Comparison of ENCODE assay signal across 9 cellular contexts in genomic region chr5:73135429-73136276, GRCh38. TPM values are rescaled to one million over a fixed set of nuclear protein-coding genes. Genes with fewer than 3 reads are reported as not detected.
A peak's percentile ranks its signal among the peaks of the same experiment; 100 is the strongest.
DNase-seq lines count a peak whose midpoint lies in the region; TF ChIP-seq lines count a peak whose summit lies in the region.
"Had no signal": no experiment of that assay in that cellular context is flagged by ENCODE, and none has a peak within 500 bp of the region (broad histone marks: within the 10 kb centered on the region; RNA-seq: fewer than 3 reads in every experiment).

No MANE protein-coding gene starts in this region.

- no peak overlapping the region for H3K23ac ChIP-seq in H9 (ENCODE audit: insufficient read length, low read depth, low read length)

- no peak overlapping the region for H2BK15ac ChIP-seq in H9 (ENCODE audit: low read depth, low read length)

- H3K27me3 Mint-ChIP-seq in H9 (ENCODE audit: low read depth) (peaks cover 2% of the 10 kb centered on the region; the same call in 1 of the 2 replicates), immature natural killer cell (ENCODE audit: low read depth in 3 of 3) (peaks cover 1 to 10% (median 2%) of the 10 kb centered on the region in 3 donors)

- H3K14ac ChIP-seq in H9 (ENCODE audit: insufficient read depth, low read length): no peak overlapping the region; the same call in 1 of the 2 replicates

- no peaks in the 10 kb centered on the region for H3K9me3 ChIP-seq in H9 (ENCODE audit: control insufficient read depth, low read depth, low read length)
- no peaks in the 10 kb centered on the region for H3K9me3 ChIP-seq in SK-N-SH

- H3K36me3 Mint-ChIP-seq in H9 (ENCODE audit: insufficient read depth in 1 of 3, low read depth in 3 of 3) (no peaks in the 10 kb centered on the region), immature natural killer cell (no peaks in the 10 kb centered on the region)

- peak overlapping the region in 1 of 3 experiments; percentile 17; a peak in 1 of 7 replicates for H3K27ac Mint-ChIP-seq in H9
- H3K27ac Mint-ChIP-seq in immature natural killer cell: no peak overlapping the region
- H3K27ac Mint-ChIP-seq: activated B cell treated with CpG ODN at 0.5 μM for 24 hours had no signal

- H3K18ac ChIP-seq in H9 (ENCODE audit: insufficient read length, low read depth, low read length): no peak overlapping the region

- CTCF ChIA-PET in BJ (lab: Yijun Ruan, JAX): interaction anchor here (0.8 to 1.8 kb wide), 10 partner anchors 8 to 186 kb away, joined by 3 to 5 read pairs (median 4); no protein-coding TSS in a partner anchor
- CTCF ChIA-PET in SK-N-SH (lab: Yijun Ruan, JAX): interaction anchor here (1.6 to 2.0 kb wide), 2 partner anchors 13 to 80 kb away, joined by 3 to 8 read pairs; no protein-coding TSS in a partner anchor

- H3K79me2 ChIP-seq in H9 (ENCODE audit: insufficient read depth, low read length) (no peaks in the 10 kb centered on the region), SK-N-SH (ENCODE audit: insufficient read depth) (no peaks in the 10 kb centered on the region)

- POLR2A ChIA-PET in BJ (lab: Charles Lee): interaction anchor here (0.6 kb wide), 1 partner anchor 19 kb away, joined by 3 read pairs; no protein-coding TSS in a partner anchor
- POLR2A ChIA-PET in SK-N-SH (lab: Yijun Ruan, JAX): no interaction called here

- no peak overlapping the region for H2BK5ac ChIP-seq in H9 (ENCODE audit: insufficient read length, low read length)

- H3F3A ChIP-seq in SK-N-SH (replicated peaks; ENCODE audit: insufficient read depth): no peaks in the 10 kb centered on the region

- H3K79me1 ChIP-seq in H9 (ENCODE audit: insufficient read depth, low read depth, low read length, poor library complexity, severe bottlenecking): no peaks in the 10 kb centered on the region

- H3K4ac ChIP-seq in H9 (ENCODE audit: low read depth, low read length): no peak overlapping the region

- H3K9me3 Mint-ChIP-seq in H9 (no peaks in the 10 kb centered on the region), immature natural killer cell (no peaks in the 10 kb centered on the region)

- peaks cover 14 to 21% of the 10 kb centered on the region in 2 experiments for H3K4me1 Mint-ChIP-seq in H9
- no peaks in the 10 kb centered on the region for H3K4me1 Mint-ChIP-seq in immature natural killer cell
- H3K4me1 Mint-ChIP-seq: activated B cell treated with CpG ODN at 0.5 μM for 24 hours had no signal

- H2BK120ac ChIP-seq in H9 (ENCODE audit: low read depth, low read length, poor library complexity, severe bottlenecking): no peak overlapping the region

- H4K20me1 ChIP-seq in H9 (ENCODE audit: control insufficient read depth, insufficient read depth, insufficient read length) (no peaks in the 10 kb centered on the region), SK-N-SH (ENCODE audit: insufficient read depth) (no peaks in the 10 kb centered on the region)

- H3K27me3 ChIP-seq in BJ (ENCODE audit: control insufficient read depth, insufficient read depth, low read length): no peaks in the 10 kb centered on the region
- H3K27me3 ChIP-seq in H9 (ENCODE audit: insufficient read depth, low read length): no peaks in the 10 kb centered on the region
- H3K27me3 ChIP-seq in SK-N-SH (ENCODE audit: insufficient read depth): no peaks in the 10 kb centered on the region

- WGBS in H9 (ENCODE audit: extremely low coverage, insufficient read length, low lambda C conversion rate): no CpG with 5 or more reads among the region's 12 CpGs
- 41% methylated on average over 5 of the region's 12 CpGs for WGBS in SK-N-SH (ENCODE audit: low lambda C conversion rate)

- H3K36me3 ChIP-seq in BJ (ENCODE audit: control insufficient read depth, insufficient read depth, low read length) (no peaks in the 10 kb centered on the region), SK-N-SH (replicated peaks in 1 of 2; ENCODE audit: control insufficient read depth in 1 of 2, insufficient read depth in 2 of 2, low read length in 1 of 2) (no peaks in the 10 kb centered on the region)

- no peak overlapping the region for H2BK12ac ChIP-seq in H9 (ENCODE audit: insufficient read length, low read depth, low read length)

- DNase-seq in BJ (ENCODE audit: low read depth) (no peak), H9 (peak; percentile 53), SK-N-SH (peak; percentile 48), kidney glomerular epithelial cell (lab: John Stamatoyannopoulos, UW) (peak; percentile 34), immature natural killer cell (no peak), NCI-H1694 treated with DMSO at 0.1 percent for 48 hours (lab: John Stamatoyannopoulos, UW) (no peak), NK-92 (lab: John Stamatoyannopoulos, UW; ENCODE audit: unreplicated experiment) (no peak)
- DNase-seq in activated CD4-positive, CD25-positive, alpha-beta regulatory T cell treated with anti-CD3 and anti-CD28 coated beads, Interleukin-2, amount 50 U/mL, for 72 hours: no peak
- DNase-seq: activated B cell treated with CpG ODN at 0.5 μM for 24 hours had no signal

- no peak overlapping the region for H3K27ac ChIP-seq in H9 (ENCODE audit: insufficient read length, low read depth, low read length)
- no peak overlapping the region for H3K27ac ChIP-seq in SK-N-SH (ENCODE audit: low read depth in 2 of 2, low read length in 1 of 2)

- H4K91ac ChIP-seq in H9 (ENCODE audit: insufficient read length, low read depth, low read length): no peak overlapping the region

- no peak overlapping the region for H2BK20ac ChIP-seq in H9 (ENCODE audit: low read depth, low read length, poor library complexity, severe bottlenecking)

- H3K4me1 ChIP-seq in H9 (ENCODE audit: insufficient read depth, low read length): peaks cover 5% of the 10 kb centered on the region
- peaks cover 0 to 2% of the 10 kb centered on the region in 2 experiments; a peak in 1 of 4 replicates for H3K4me1 ChIP-seq in SK-N-SH (ENCODE audit: control insufficient read depth in 1 of 2, insufficient read depth in 2 of 2, low read depth in 1 of 2, low read length in 1 of 2)

- no peak overlapping the region for H4K5ac ChIP-seq in H9 (ENCODE audit: insufficient read length, low read depth, low read length)

- no peaks in the 10 kb centered on the region for H3K9me2 ChIP-seq in SK-N-SH

- no peak overlapping the region for H2AK5ac ChIP-seq in H9 (ENCODE audit: insufficient read length, low read length)

- peak; percentile 45 for TF ChIP-seq RAD21 in SK-N-SH (IDR thresholded peaks at IDR 0.05; ENCODE audit: low read length)

- H4K8ac ChIP-seq in H9 (replicated peaks; ENCODE audit: insufficient read length, low read depth, low read length): no peak overlapping the region

- H3K4me3 Mint-ChIP-seq in H9 (no peak overlapping the region), immature natural killer cell (no peak overlapping the region)
- H3K4me3 Mint-ChIP-seq: activated B cell treated with CpG ODN at 0.5 μM for 24 hours had no signal

- H3K23me2 ChIP-seq in H9 (ENCODE audit: insufficient read length, low read depth, low read length, poor library complexity, severe bottlenecking): no peaks in the 10 kb centered on the region

- TF ChIP-seq CTCF in BJ (IDR thresholded peaks at IDR 0.05; ENCODE audit: insufficient read depth, low read depth, low read length) (peak; percentile 70), H9 (conservative IDR thresholded peaks at IDR 0.05) (peak; percentile 58), SK-N-SH (IDR thresholded peaks at IDR 0.05) (peak; percentile 63)

- no peak overlapping the region for H3T11ph ChIP-seq in H9 (ENCODE audit: low read length)

- TF ChIP-seq EP300 in SK-N-SH (IDR thresholded peaks at IDR 0.05; ENCODE audit: borderline replicate concordance in 1 of 2, low read depth in 1 of 2, low read length in 1 of 2): no peak

- H3K4me3 ChIP-seq in BJ (ENCODE audit: low read depth, low read length) (no peak overlapping the region), SK-N-SH (ENCODE audit: low read depth in 2 of 2, low read length in 1 of 2) (no peak overlapping the region)

- H2AFZ ChIP-seq in H9 (ENCODE audit: low read length) (no peak overlapping the region), SK-N-SH (ENCODE audit: low read depth) (no peak overlapping the region)

- H3K56ac ChIP-seq in H9 (ENCODE audit: insufficient read length, low read depth, low read length): no peak overlapping the region

- H3K9ac ChIP-seq in H9 (ENCODE audit: extremely low read depth, insufficient read length, low read length) (no peak overlapping the region), SK-N-SH (no peak overlapping the region)

- H3K4me2 ChIP-seq in H9 (ENCODE audit: insufficient read depth, insufficient read length, low read length) (no peak overlapping the region), SK-N-SH (no peak overlapping the region)

TF ChIP-seq in SK-N-SH, 30 proteins besides CTCF, POLR2A, EP300 and RAD21:
- TF ChIP-seq SMC3 (IDR thresholded peaks at IDR 0.05; ENCODE audit: low read depth, low read length) (peak; percentile 44), NRF1 (IDR thresholded peaks at IDR 0.05; ENCODE audit: low read depth, low read length) (no peak)

RNA-seq across cellular contexts. Expression of gene TMEM171, which starts 15.3 kb away (rescaled TPM):
- polyA plus RNA-seq in BJ (2011; rRNA removed) (4.4 and 5.3 TPM in 2 replicates), SK-N-SH (2012; rRNA removed) (7.6 and 8.9 TPM in 2 replicates), immature natural killer cell (1 to 10 TPM in 2 of 3 donors, not detected in 1; 3.5 TPM)
- 1.3 and 2.1 TPM in 2 replicates for polyA minus RNA-seq in BJ (2011; rRNA and poly(A)+ RNA removed)
- 0.42 TPM in 2 replicates for total RNA-seq in H9 (2021)
- polyA plus RNA-seq in SK-N-SH (2012; cell fraction: cytosol; rRNA removed): 5.8 and 6.6 TPM in 2 replicates
- polyA plus RNA-seq in SK-N-SH (2012; cell fraction: nucleus; rRNA removed): 4.3 and 4.4 TPM in 2 replicates
- total RNA-seq: activated B cell treated with CpG ODN at 0.5 μM for 24 hours had no signal

RNA-seq across cellular contexts. Expression of gene TMEM174, which starts 37.3 kb away (rescaled TPM):
- not detected in 2 replicates for polyA plus RNA-seq in BJ (2011; rRNA removed)
- polyA minus RNA-seq in BJ (2011; rRNA and poly(A)+ RNA removed): not detected in 2 replicates
- total RNA-seq in H9 (2021): not detected in 2 replicates
- not detected in 2 replicates for polyA plus RNA-seq in SK-N-SH (2012; rRNA removed)
- not detected in 2 replicates for polyA plus RNA-seq in SK-N-SH (2012; cell fraction: cytosol; rRNA removed)
- polyA plus RNA-seq in SK-N-SH (2012; cell fraction: nucleus; rRNA removed): not detected in 2 replicates
- polyA plus RNA-seq in immature natural killer cell: not detected
- total RNA-seq: activated B cell treated with CpG ODN at 0.5 μM for 24 hours had no signal

Comparison
In these comparisons a context has a peak if more than half of its experiments do, and no peak if none do; other contexts are left out.
1. DNase-seq: peak in H9 (single experiment), SK-N-SH (single experiment) and kidney glomerular epithelial cell (single experiment); none in BJ (single experiment), immature natural killer cell (0 of 3), NCI-H1694 treated with DMSO at 0.1 percent for 48 hours (single experiment), NK-92 (single experiment) and activated CD4-positive, CD25-positive, alpha-beta regulatory T cell treated with anti-CD3 and anti-CD28 coated beads, Interleukin-2, amount 50 U/mL, for 72 hours (single experiment).
2. Peak in every context shown above with its lines, with median percentiles within 50 percentile points of each other: CTCF ChIP-seq.